In genomic region chr14:58362798-58363412, GRCh38 we compare ENCODE assay signal across 8 cellular contexts. TPM values are rescaled to one million over a fixed set of nuclear protein-coding genes. Genes with fewer than 3 reads are reported as not detected.
DNase-seq lines count a peak whose midpoint lies in the region; ATAC-seq and TF ChIP-seq lines count a peak whose summit lies in the region.

No MANE protein-coding gene starts in this region.

- H3K9me3 ChIP-seq in Peyer's patch (no peaks in the 10 kb centered on the region), vagina (no peaks in the 10 kb centered on the region)

- no peak overlapping the region for H3K27ac Mint-ChIP-seq in activated naive CD8-positive, alpha-beta T cell treated with anti-CD3 and anti-CD28 coated beads, Interleukin-2, amount 10 ng/mL, durations not matched to agents 7 days and 5 days
- H3K27ac Mint-ChIP-seq in activated naive CD8-positive, alpha-beta T cell treated with anti-CD3 and anti-CD28 coated beads for 36 hours: no peak overlapping the region
- no peak overlapping the region for H3K27ac Mint-ChIP-seq in activated T-helper 17 cell treated with anti-CD3 and anti-CD28 coated beads, Interleukin-2, amount 50 U/mL, for 72 hours

- peaks cover 20% of the 10 kb centered on the region for H3K36me3 Mint-ChIP-seq in activated naive CD8-positive, alpha-beta T cell treated with anti-CD3 and anti-CD28 coated beads, Interleukin-2, amount 10 ng/mL, durations not matched to agents 7 days and 5 days
- H3K36me3 Mint-ChIP-seq in activated naive CD8-positive, alpha-beta T cell treated with anti-CD3 and anti-CD28 coated beads for 36 hours: peaks cover 22% of the 10 kb centered on the region
- peaks cover 78% of the 10 kb centered on the region for H3K36me3 Mint-ChIP-seq in activated T-helper 17 cell treated with anti-CD3 and anti-CD28 coated beads, Interleukin-2, amount 50 U/mL, for 72 hours (ENCODE audit: low read depth)

- H3K27me3 Mint-ChIP-seq in activated naive CD8-positive, alpha-beta T cell treated with anti-CD3 and anti-CD28 coated beads, Interleukin-2, amount 10 ng/mL, durations not matched to agents 7 days and 5 days: no peaks in the 10 kb centered on the region
- no peaks in the 10 kb centered on the region for H3K27me3 Mint-ChIP-seq in activated naive CD8-positive, alpha-beta T cell treated with anti-CD3 and anti-CD28 coated beads for 36 hours
- H3K27me3 Mint-ChIP-seq in activated T-helper 17 cell treated with anti-CD3 and anti-CD28 coated beads, Interleukin-2, amount 50 U/mL, for 72 hours: no peaks in the 10 kb centered on the region

- DNase-seq in activated naive CD8-positive, alpha-beta T cell treated with anti-CD3 and anti-CD28 coated beads, Interleukin-2, amount 10 ng/mL, durations not matched to agents 7 days and 5 days: no peak
- DNase-seq in activated naive CD8-positive, alpha-beta T cell treated with anti-CD3 and anti-CD28 coated beads for 36 hours: no peak
- DNase-seq in NCI-H128 (lab: John Stamatoyannopoulos, UW; ENCODE audit: unreplicated experiment): peak; percentile 6
- no peak for DNase-seq in left lobe of liver (ENCODE audit: low spot score)
- DNase-seq in Peyer's patch: no peak
- DNase-seq in vagina (ENCODE audit: extremely low spot score in 2 of 2): no peak

- peak in 3 of 6 experiments; percentile 31 to 38 (median 34) for TF ChIP-seq CTCF in Peyer's patch (IDR thresholded peaks at IDR 0.05)
- TF ChIP-seq CTCF in vagina (IDR thresholded peaks at IDR 0.05): no peak

- intact Hi-C loops in vagina (cut with DNase I): no loop called here

- H3K4me1 Mint-ChIP-seq in activated naive CD8-positive, alpha-beta T cell treated with anti-CD3 and anti-CD28 coated beads, Interleukin-2, amount 10 ng/mL, durations not matched to agents 7 days and 5 days: no peaks in the 10 kb centered on the region
- H3K4me1 Mint-ChIP-seq in activated naive CD8-positive, alpha-beta T cell treated with anti-CD3 and anti-CD28 coated beads for 36 hours: peaks cover 8% of the 10 kb centered on the region
- peaks cover 5% of the 10 kb centered on the region for H3K4me1 Mint-ChIP-seq in activated T-helper 17 cell treated with anti-CD3 and anti-CD28 coated beads, Interleukin-2, amount 50 U/mL, for 72 hours

- peak; percentile 71 for ATAC-seq in activated naive CD8-positive, alpha-beta T cell treated with anti-CD3 and anti-CD28 coated beads, Interleukin-2, amount 10 ng/mL, durations not matched to agents 7 days and 5 days (ENCODE audit: low read depth)
- peak; percentile 35 for ATAC-seq in activated T-helper 17 cell treated with anti-CD3 and anti-CD28 coated beads, Interleukin-2, amount 50 U/mL, for 72 hours (replicated peaks)
- ATAC-seq in left lobe of liver: peak; percentile 89
- ATAC-seq in GM21367 (IDR thresholded peaks at IDR 0.05; ENCODE audit: unreplicated experiment): no peak

- TF ChIP-seq POLR2A in Peyer's patch (IDR thresholded peaks at IDR 0.05) (no peak), vagina (IDR thresholded peaks at IDR 0.05) (no peak)

- no peaks in the 10 kb centered on the region for H3K9me3 Mint-ChIP-seq in activated naive CD8-positive, alpha-beta T cell treated with anti-CD3 and anti-CD28 coated beads, Interleukin-2, amount 10 ng/mL, durations not matched to agents 7 days and 5 days
- H3K9me3 Mint-ChIP-seq in activated naive CD8-positive, alpha-beta T cell treated with anti-CD3 and anti-CD28 coated beads for 36 hours: no peaks in the 10 kb centered on the region
- H3K9me3 Mint-ChIP-seq in activated T-helper 17 cell treated with anti-CD3 and anti-CD28 coated beads, Interleukin-2, amount 50 U/mL, for 72 hours: no peaks in the 10 kb centered on the region

- POLR2A ChIA-PET in activated naive CD8-positive, alpha-beta T cell treated with anti-CD3 and anti-CD28 coated beads, Interleukin-2, amount 10 ng/mL, durations not matched to agents 7 days and 5 days (lab: Charles Lee): interaction anchor here (1.3 kb wide), 1 partner anchor 65 kb away, joined by 4 read pairs; the partner anchor contains the start of gene ARID4A

- H3K27ac ChIP-seq in Peyer's patch: no peak overlapping the region
- H3K27ac ChIP-seq in vagina: no peak overlapping the region

- no peak overlapping the region for H3K4me3 Mint-ChIP-seq in activated naive CD8-positive, alpha-beta T cell treated with anti-CD3 and anti-CD28 coated beads, Interleukin-2, amount 10 ng/mL, durations not matched to agents 7 days and 5 days
- no peak overlapping the region for H3K4me3 Mint-ChIP-seq in activated naive CD8-positive, alpha-beta T cell treated with anti-CD3 and anti-CD28 coated beads for 36 hours
- no peak overlapping the region for H3K4me3 Mint-ChIP-seq in activated T-helper 17 cell treated with anti-CD3 and anti-CD28 coated beads, Interleukin-2, amount 50 U/mL, for 72 hours

- H3K4me3 ChIP-seq in Peyer's patch (no peak overlapping the region), vagina (no peak overlapping the region)

- H3K27me3 ChIP-seq in Peyer's patch (no peaks in the 10 kb centered on the region), vagina (no peaks in the 10 kb centered on the region)

- peaks cover 0 to 77% (median 0%) of the 10 kb centered on the region in 3 donors for H3K36me3 ChIP-seq in Peyer's patch
- peaks cover 0 to 57% of the 10 kb centered on the region in 2 donors for H3K36me3 ChIP-seq in vagina

- H3K4me1 ChIP-seq in Peyer's patch (no peaks in the 10 kb centered on the region), vagina (no peaks in the 10 kb centered on the region)

RNA-seq across cellular contexts. Expression of gene TOMM20L, which starts 32.8 kb away (rescaled TPM):
- total RNA-seq in activated naive CD8-positive, alpha-beta T cell treated with anti-CD3 and anti-CD28 coated beads, Interleukin-2, amount 10 ng/mL, durations not matched to agents 7 days and 5 days: not detected
- not detected for total RNA-seq in activated naive CD8-positive, alpha-beta T cell treated with anti-CD3 and anti-CD28 coated beads for 36 hours
- not detected for total RNA-seq in activated T-helper 17 cell treated with anti-CD3 and anti-CD28 coated beads, Interleukin-2, amount 50 U/mL, for 72 hours
- not detected for total RNA-seq in left lobe of liver
- not detected for total RNA-seq in Peyer's patch
- total RNA-seq in vagina: not detected
